In the genomic region with DNA sequence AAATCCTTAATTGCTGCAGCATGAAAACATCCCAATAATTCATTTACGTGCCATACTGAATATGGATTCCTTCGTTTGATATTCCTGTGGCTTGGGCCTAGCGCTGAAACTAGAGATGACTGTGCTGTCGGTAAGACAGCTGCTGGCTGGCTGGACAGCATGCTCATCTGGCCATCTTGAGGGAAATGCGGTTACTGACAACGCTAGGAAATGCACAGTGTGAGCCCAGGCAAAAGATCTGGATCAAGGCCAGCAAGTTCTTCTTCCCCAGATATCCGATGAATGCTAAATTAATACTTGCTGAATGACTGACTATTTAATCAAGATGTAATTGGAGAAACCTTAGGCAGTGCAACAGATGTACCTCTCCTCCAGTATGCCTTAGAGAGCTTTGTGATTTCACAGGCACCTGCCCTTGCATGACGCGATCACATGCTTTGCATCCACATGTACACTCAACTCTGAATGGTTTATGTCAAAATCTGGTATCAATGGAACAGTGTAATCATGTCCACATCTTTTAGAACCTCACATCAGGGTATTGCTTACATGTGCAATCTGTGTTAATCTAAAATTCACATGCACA, we compare ENCODE assay signal across 30 cellular contexts.
A peak's percentile ranks its signal among the peaks of the same experiment; 100 is the strongest.
DNase-seq lines count a peak whose midpoint lies in the region; ATAC-seq and TF ChIP-seq lines count a peak whose summit lies in the region.
"Had no signal": no experiment of that assay in that cellular context is flagged by ENCODE, and none has a peak within 500 bp of the region (broad histone marks: within the 10 kb centered on the region; RNA-seq: fewer than 3 reads in every experiment).

No MANE protein-coding gene starts in this region.

- POLR2A ChIA-PET in SK-N-SH (lab: Yijun Ruan, JAX) (no interaction called here), GM10248 (lab: Yijun Ruan, JAX) (no interaction called here)

- peak; percentile 41 for DNase-seq in BE2C
- peak; percentile 97 for DNase-seq in NCI-H2171 treated with DMSO at 0.1 percent for 48 hours (lab: John Stamatoyannopoulos, UW)
- no peak for DNase-seq in SK-N-SH
- DNase-seq in myocyte (ENCODE audit: low read depth), result peak; percentile 96
- DNase-seq in HCEC 1CT, result no peak
- DNase-seq in left ventricle myocardium superior, result no peak
- DNase-seq in GM10248 (ENCODE audit: extremely low spot score), result no peak
- DNase-seq: ACHN; activated CD4-positive, alpha-beta T cell treated with anti-CD3 and anti-CD28 coated beads, Interleukin-2, amount 10 ng/mL, durations not matched to agents 24 days and 14 days; activated T-cell treated with anti-CD3 and anti-CD28 coated beads, Interleukin-2, amount 50 U/mL, for 48 hours; DMS79; GF-D8; head of caudate nucleus; KBM-7; kidney; MM.1S; NCI-H82; stimulated activated CD4-positive, alpha-beta T cell treated with anti-CD3 and anti-CD28 coated beads, Interleukin-4, amount 100 ng/mL, for 4 hours; SW 1271; T-helper 9 cell had no signal

- ATAC-seq in left ventricle myocardium superior (no peak), GM18520 (IDR thresholded peaks at IDR 0.05; ENCODE audit: unreplicated experiment) (no peak)
- ATAC-seq: sciatic nerve; stimulated activated memory B cell treated with anti-CD40 and anti-IgM and Interleukin-4, amounts not matched to agents 10 μg/mL and 1 μg/mL and 100 μg/mL, for 72 hours; upper lobe of right lung had no signal

- H3K9me3 ChIP-seq in BE2C (no peaks in the 10 kb centered on the region), SK-N-SH (no peaks in the 10 kb centered on the region)
- H3K9me3 ChIP-seq: BLaER1, HAP-1, suprapubic skin, upper lobe of right lung had no signal

- no peaks in the 10 kb centered on the region for H3K36me3 ChIP-seq in BE2C
- no peaks in the 10 kb centered on the region for H3K36me3 ChIP-seq in SK-N-SH (replicated peaks in 1 of 2; ENCODE audit: control insufficient read depth in 1 of 2, insufficient read depth in 2 of 2, low read length in 1 of 2)
- H3K36me3 ChIP-seq: BLaER1, HAP-1, suprapubic skin, upper lobe of right lung had no signal

- no peaks in the 10 kb centered on the region for H3F3A ChIP-seq in SK-N-SH (replicated peaks; ENCODE audit: insufficient read depth)

- H2AFZ ChIP-seq in SK-N-SH (ENCODE audit: low read depth), result no peak overlapping the region

- CTCF ChIA-PET in SK-N-SH (lab: Yijun Ruan, JAX) (no interaction called here), GM10248 (lab: Yijun Ruan, JAX) (no interaction called here)

- TF ChIP-seq RAD21 in SK-N-SH (IDR thresholded peaks at IDR 0.05; ENCODE audit: low read length), result peak; percentile 20; the same call in 1 of the 2 replicates

- no peak overlapping the region for H3K4me2 ChIP-seq in SK-N-SH
- H3K4me2 ChIP-seq: BLaER1 had no signal

- TF ChIP-seq CTCF in BE2C (IDR thresholded peaks at IDR 0.05; ENCODE audit: low read depth, low read length) (no peak), SK-N-SH (IDR thresholded peaks at IDR 0.05) (no peak), GM10248 (IDR thresholded peaks at IDR 0.05; ENCODE audit: control extremely low read depth, extremely low read depth, low read depth, missing control alignments) (no peak)

- H3K4me1 ChIP-seq in BE2C, result peaks cover under 1% of the 10 kb centered on the region; the same call in 1 of the 2 replicates
- H3K4me1 ChIP-seq in SK-N-SH (ENCODE audit: control insufficient read depth in 1 of 2, insufficient read depth in 2 of 2, low read depth in 1 of 2, low read length in 1 of 2), result peaks cover 0 to 5% of the 10 kb centered on the region in 2 experiments; a peak in 1 of 4 replicates
- H3K4me1 ChIP-seq: BLaER1, HAP-1, suprapubic skin, upper lobe of right lung had no signal

- no peak overlapping the region for H3K27ac ChIP-seq in SK-N-SH (ENCODE audit: low read depth in 2 of 2, low read length in 1 of 2)
- H3K27ac ChIP-seq: BLaER1, epithelial cell of prostate, RWPE1, suprapubic skin, upper lobe of right lung, VCaP had no signal

- intact Hi-C loops in left ventricle myocardium superior (cut with micrococcal nuclease), result no loop called here

- H3K27me3 ChIP-seq in BE2C (no peaks in the 10 kb centered on the region), SK-N-SH (ENCODE audit: insufficient read depth) (no peaks in the 10 kb centered on the region)
- H3K27me3 ChIP-seq: BLaER1, suprapubic skin, upper lobe of right lung had no signal

- WGBS in SK-N-SH (ENCODE audit: low lambda C conversion rate), result 78% methylated on average over 9 of the region's 9 CpGs

- TF ChIP-seq EP300 in SK-N-SH (IDR thresholded peaks at IDR 0.05; ENCODE audit: borderline replicate concordance in 1 of 2, low read depth in 1 of 2, low read length in 1 of 2), result no peak

- no peaks in the 10 kb centered on the region for H4K20me1 ChIP-seq in SK-N-SH (ENCODE audit: insufficient read depth)
- H4K20me1 ChIP-seq: BLaER1 had no signal

- no peaks in the 10 kb centered on the region for H3K79me2 ChIP-seq in SK-N-SH (ENCODE audit: insufficient read depth)

- H3K9me2 ChIP-seq in SK-N-SH, result no peaks in the 10 kb centered on the region

- H3K4me3 ChIP-seq in BE2C (ENCODE audit: low read depth, low read length), result no peak overlapping the region
- H3K4me3 ChIP-seq in SK-N-SH (ENCODE audit: low read depth in 2 of 2, low read length in 1 of 2), result no peak overlapping the region
- H3K4me3 ChIP-seq: BLaER1, HAP-1, suprapubic skin, upper lobe of right lung had no signal

- H3K9ac ChIP-seq in SK-N-SH, result no peak overlapping the region
- H3K9ac ChIP-seq: BLaER1 had no signal

TF ChIP-seq in SK-N-SH, 30 proteins besides CTCF, POLR2A, EP300 and RAD21:
- no peak for TF ChIP-seq FOXJ3 (CRISPR knock-in tag; IDR thresholded peaks at IDR 0.05)
- no peak for TF ChIP-seq ZBTB33 (IDR thresholded peaks at IDR 0.05; ENCODE audit: borderline replicate concordance, low read depth)
- TF ChIP-seq, protein P1, sequence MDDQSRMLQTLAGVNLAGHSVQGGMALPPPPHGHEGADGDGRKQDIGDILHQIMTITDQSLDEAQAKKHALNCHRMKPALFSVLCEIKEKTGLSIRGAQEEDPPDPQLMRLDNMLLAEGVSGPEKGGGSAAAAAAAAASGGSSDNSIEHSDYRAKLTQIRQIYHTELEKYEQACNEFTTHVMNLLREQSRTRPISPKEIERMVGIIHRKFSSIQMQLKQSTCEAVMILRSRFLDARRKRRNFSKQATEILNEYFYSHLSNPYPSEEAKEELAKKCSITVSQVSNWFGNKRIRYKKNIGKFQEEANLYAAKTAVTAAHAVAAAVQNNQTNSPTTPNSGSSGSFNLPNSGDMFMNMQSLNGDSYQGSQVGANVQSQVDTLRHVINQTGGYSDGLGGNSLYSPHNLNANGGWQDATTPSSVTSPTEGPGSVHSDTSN (IDR thresholded peaks at IDR 0.05), result no peak
- TF ChIP-seq RCOR1 (IDR thresholded peaks at IDR 0.05; ENCODE audit: low read length), result no peak
- TF ChIP-seq POLR2AphosphoS5 (IDR thresholded peaks at IDR 0.05; ENCODE audit: low read depth, low read length), result no peak
- TF ChIP-seq RFX5 (IDR thresholded peaks at IDR 0.05; ENCODE audit: low read length), result no peak
- TF ChIP-seq NRF1 (IDR thresholded peaks at IDR 0.05; ENCODE audit: low read depth, low read length), result no peak

Comparison
In these comparisons a context has a peak if more than half of its experiments do, and no peak if none do; other contexts are left out.
1. DNase-seq: peak in BE2C (single experiment), NCI-H2171 treated with DMSO at 0.1 percent for 48 hours (single experiment) and myocyte (single experiment); none in SK-N-SH (single experiment), HCEC 1CT (single experiment), left ventricle myocardium superior (single experiment) and GM10248 (single experiment).